8 cellular contexts compared by ENCODE assay signal in genomic region chr14:75334191-75335051, GRCh38. TPM values are rescaled to one million over a fixed set of nuclear protein-coding genes. Genes with fewer than 3 reads are reported as not detected.
DNase-seq lines count a peak whose midpoint lies in the region; ATAC-seq lines count a peak whose summit lies in the region.

No MANE protein-coding gene starts in this region.

- ATAC-seq in left colon (no peak), GM18867 (IDR thresholded peaks at IDR 0.05; ENCODE audit: unreplicated experiment) (no peak)

- peak; percentile 17 for DNase-seq in AG20443 (ENCODE audit: low spot score)
- peak; percentile 96 for DNase-seq in NOMO-1 (lab: John Stamatoyannopoulos, UW; ENCODE audit: unreplicated experiment in 2 of 2)
- DNase-seq in activated effector memory CD4-positive, alpha-beta T cell treated with Interleukin-2 at 50 U/mL for 16 hours: peak; percentile 59
- DNase-seq in left colon: peak; percentile 43 to 61
- DNase-seq in stimulated activated CD8-positive, alpha-beta memory T cell treated with anti-CD3 and anti-CD28 coated beads, Interleukin-15, amount 100 ng/mL, for 1 hour (ENCODE audit: low read depth): peak; percentile 24
- no peak for DNase-seq in HuH-7 (ENCODE audit: low spot score)
- no peak for DNase-seq in DMS153 treated with DMSO at 0.1 percent for 48 hours (lab: John Stamatoyannopoulos, UW; ENCODE audit: unreplicated experiment)

- intact Hi-C loops in left colon (cut with DNase I, micrococcal nuclease): no loop called here

RNA-seq across cellular contexts. Expression of gene FOS, which starts 55.8 kb away (rescaled TPM):
- 100 to 1,000 TPM; 220 to 877 TPM for total RNA-seq in left colon

Comparison
In these comparisons a context has a peak if more than half of its experiments do, and no peak if none do; other contexts are left out.
1. DNase-seq: peak in AG20443 (single experiment), NOMO-1 (2 of 2), activated effector memory CD4-positive, alpha-beta T cell treated with Interleukin-2 at 50 U/mL for 16 hours (single experiment), left colon (2 of 2) and stimulated activated CD8-positive, alpha-beta memory T cell treated with anti-CD3 and anti-CD28 coated beads, Interleukin-15, amount 100 ng/mL, for 1 hour (single experiment); none in HuH-7 (single experiment) and DMS153 treated with DMSO at 0.1 percent for 48 hours (single experiment).